In genomic region chr7:149283321-149283720, GRCh38 we compare ENCODE assay signal across 16 cellular contexts.
"Had no signal": no experiment of that assay in that cellular context is flagged by ENCODE, and none has a peak within 500 bp of the region (broad histone marks: within the 10 kb centered on the region; RNA-seq: fewer than 3 reads in every experiment).

No MANE protein-coding gene starts in this region.

- H3K4me3 ChIP-seq: left ventricle myocardium inferior, thyroid gland had no signal

- H3K27ac Mint-ChIP-seq: nephron; stimulated activated naive B cell treated with anti-CD40 and anti-IgM and Interleukin-4, amounts not matched to agents 10 μg/mL and 1 μg/mL and 100 μg/mL, for 72 hours; T-helper 2 cell treated with Interferon-gamma antibody and Interleukin-4, amounts not matched to agents 5 μg/mL and 100 μg/mL, for 36 hours had no signal

- H3K9me3 ChIP-seq: left ventricle myocardium inferior, thyroid gland had no signal

- H3K27me3 Mint-ChIP-seq: activated B cell treated with CpG ODN at 0.5 μM for 24 hours; stimulated activated naive B cell treated with anti-CD40 and anti-IgM and Interleukin-4, amounts not matched to agents 10 μg/mL and 1 μg/mL and 100 μg/mL, for 72 hours had no signal

- DNase-seq: activated B cell treated with CpG ODN at 0.5 μM for 24 hours; activated T-cell treated with anti-CD3 and anti-CD28 coated beads, Interleukin-2, amount 50 U/mL, for 1 hour; anterior cingulate cortex; brain microvascular endothelial cell; effector memory CD4-positive, alpha-beta T cell; foreskin melanocyte; left ventricle myocardium inferior; mesenchymal stem cell; nucleus accumbens; retina; stimulated activated naive B cell treated with anti-CD40 and anti-IgM and Interleukin-4, amounts not matched to agents 10 μg/mL and 1 μg/mL and 100 μg/mL, for 72 hours; thyroid gland had no signal

- H3K27ac ChIP-seq: brain microvascular endothelial cell, epithelial cell of prostate, left ventricle myocardium inferior, thyroid gland had no signal

- H3K27me3 ChIP-seq: brain microvascular endothelial cell, thyroid gland had no signal

- H3K4me3 Mint-ChIP-seq: activated B cell treated with CpG ODN at 0.5 μM for 24 hours; stimulated activated naive B cell treated with anti-CD40 and anti-IgM and Interleukin-4, amounts not matched to agents 10 μg/mL and 1 μg/mL and 100 μg/mL, for 72 hours had no signal

- H3K9me3 Mint-ChIP-seq: activated B cell treated with CpG ODN at 0.5 μM for 24 hours; activated naive CD4-positive, alpha-beta T cell treated with anti-CD3 and anti-CD28 coated beads, Interleukin-2, amount 50 U/mL, for 72 hours; nephron; stimulated activated naive B cell treated with anti-CD40 and anti-IgM and Interleukin-4, amounts not matched to agents 10 μg/mL and 1 μg/mL and 100 μg/mL, for 72 hours; T-helper 2 cell treated with Interferon-gamma antibody and Interleukin-4, amounts not matched to agents 5 μg/mL and 100 μg/mL, for 36 hours had no signal

- ATAC-seq: activated naive CD4-positive, alpha-beta T cell treated with anti-CD3 and anti-CD28 coated beads, Interleukin-2, amount 50 U/mL, for 72 hours; stimulated activated naive B cell treated with anti-CD40 and anti-IgM and Interleukin-4, amounts not matched to agents 10 μg/mL and 1 μg/mL and 100 μg/mL, for 72 hours had no signal
